In the genomic region with DNA sequence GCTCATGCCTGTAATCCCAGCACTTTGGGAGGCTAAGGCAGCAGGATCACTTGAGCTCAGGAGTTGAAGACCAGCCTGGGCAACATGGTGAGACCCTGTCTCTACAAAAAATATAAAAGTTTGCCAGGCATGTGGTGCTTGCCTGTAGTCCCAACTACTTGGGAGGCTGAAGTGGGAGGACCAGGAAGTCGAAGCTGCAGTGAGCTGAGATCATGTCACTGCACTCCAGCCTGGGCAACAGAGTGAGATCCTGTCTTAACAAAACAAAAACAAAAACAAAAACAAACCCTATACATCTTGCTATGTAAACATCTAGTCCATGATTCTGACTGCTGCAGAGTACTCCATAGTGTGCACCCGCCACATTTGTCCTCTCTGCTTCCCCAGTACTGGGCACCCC, we compare ENCODE assay signal across 3 cellular contexts.
TF ChIP-seq lines count a peak whose summit lies in the region.

No MANE protein-coding gene starts in this region.

TF ChIP-seq in A549, 52 proteins besides CTCF, POLR2A, EP300 and RAD21:
- no peak for TF ChIP-seq RCOR1 (IDR thresholded peaks at IDR 0.05; ENCODE audit: low read depth, low read length)
- no peak for TF ChIP-seq POLR2AphosphoS2 (conservative IDR thresholded peaks at IDR 0.05; ENCODE audit: low read length)
- 0 out of 2 replicates have a peak, but pooled peaks have one; percentile 5 for TF ChIP-seq JUNB (IDR thresholded peaks at IDR 0.05)
- no peak for TF ChIP-seq NR3C1 (IDR thresholded peaks at IDR 0.05)

TF ChIP-seq in HCT116, 20 proteins besides CTCF, POLR2A, EP300 and RAD21:
- no peak for TF ChIP-seq ELF1 (IDR thresholded peaks at IDR 0.05; ENCODE audit: borderline replicate concordance, low read depth)
- no peak for TF ChIP-seq CBX3 (IDR thresholded peaks at IDR 0.05; ENCODE audit: low read depth)
- TF ChIP-seq, protein P1, sequence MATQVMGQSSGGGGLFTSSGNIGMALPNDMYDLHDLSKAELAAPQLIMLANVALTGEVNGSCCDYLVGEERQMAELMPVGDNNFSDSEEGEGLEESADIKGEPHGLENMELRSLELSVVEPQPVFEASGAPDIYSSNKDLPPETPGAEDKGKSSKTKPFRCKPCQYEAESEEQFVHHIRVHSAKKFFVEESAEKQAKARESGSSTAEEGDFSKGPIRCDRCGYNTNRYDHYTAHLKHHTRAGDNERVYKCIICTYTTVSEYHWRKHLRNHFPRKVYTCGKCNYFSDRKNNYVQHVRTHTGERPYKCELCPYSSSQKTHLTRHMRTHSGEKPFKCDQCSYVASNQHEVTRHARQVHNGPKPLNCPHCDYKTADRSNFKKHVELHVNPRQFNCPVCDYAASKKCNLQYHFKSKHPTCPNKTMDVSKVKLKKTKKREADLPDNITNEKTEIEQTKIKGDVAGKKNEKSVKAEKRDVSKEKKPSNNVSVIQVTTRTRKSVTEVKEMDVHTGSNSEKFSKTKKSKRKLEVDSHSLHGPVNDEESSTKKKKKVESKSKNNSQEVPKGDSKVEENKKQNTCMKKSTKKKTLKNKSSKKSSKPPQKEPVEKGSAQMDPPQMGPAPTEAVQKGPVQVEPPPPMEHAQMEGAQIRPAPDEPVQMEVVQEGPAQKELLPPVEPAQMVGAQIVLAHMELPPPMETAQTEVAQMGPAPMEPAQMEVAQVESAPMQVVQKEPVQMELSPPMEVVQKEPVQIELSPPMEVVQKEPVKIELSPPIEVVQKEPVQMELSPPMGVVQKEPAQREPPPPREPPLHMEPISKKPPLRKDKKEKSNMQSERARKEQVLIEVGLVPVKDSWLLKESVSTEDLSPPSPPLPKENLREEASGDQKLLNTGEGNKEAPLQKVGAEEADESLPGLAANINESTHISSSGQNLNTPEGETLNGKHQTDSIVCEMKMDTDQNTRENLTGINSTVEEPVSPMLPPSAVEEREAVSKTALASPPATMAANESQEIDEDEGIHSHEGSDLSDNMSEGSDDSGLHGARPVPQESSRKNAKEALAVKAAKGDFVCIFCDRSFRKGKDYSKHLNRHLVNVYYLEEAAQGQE (IDR thresholded peaks at IDR 0.05; ENCODE audit: low read depth): no peak
- no peak for TF ChIP-seq SRF (IDR thresholded peaks at IDR 0.05; ENCODE audit: low read depth)
- no peak for TF ChIP-seq EZH2phosphoT487 (IDR thresholded peaks at IDR 0.05; ENCODE audit: borderline replicate concordance)
- TF ChIP-seq, protein P2, sequence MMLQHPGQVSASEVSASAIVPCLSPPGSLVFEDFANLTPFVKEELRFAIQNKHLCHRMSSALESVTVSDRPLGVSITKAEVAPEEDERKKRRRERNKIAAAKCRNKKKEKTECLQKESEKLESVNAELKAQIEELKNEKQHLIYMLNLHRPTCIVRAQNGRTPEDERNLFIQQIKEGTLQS (IDR thresholded peaks at IDR 0.05): no peak
- no peak for TF ChIP-seq SIN3A (IDR thresholded peaks at IDR 0.05; ENCODE audit: low read depth)
- TF ChIP-seq, protein P3, sequence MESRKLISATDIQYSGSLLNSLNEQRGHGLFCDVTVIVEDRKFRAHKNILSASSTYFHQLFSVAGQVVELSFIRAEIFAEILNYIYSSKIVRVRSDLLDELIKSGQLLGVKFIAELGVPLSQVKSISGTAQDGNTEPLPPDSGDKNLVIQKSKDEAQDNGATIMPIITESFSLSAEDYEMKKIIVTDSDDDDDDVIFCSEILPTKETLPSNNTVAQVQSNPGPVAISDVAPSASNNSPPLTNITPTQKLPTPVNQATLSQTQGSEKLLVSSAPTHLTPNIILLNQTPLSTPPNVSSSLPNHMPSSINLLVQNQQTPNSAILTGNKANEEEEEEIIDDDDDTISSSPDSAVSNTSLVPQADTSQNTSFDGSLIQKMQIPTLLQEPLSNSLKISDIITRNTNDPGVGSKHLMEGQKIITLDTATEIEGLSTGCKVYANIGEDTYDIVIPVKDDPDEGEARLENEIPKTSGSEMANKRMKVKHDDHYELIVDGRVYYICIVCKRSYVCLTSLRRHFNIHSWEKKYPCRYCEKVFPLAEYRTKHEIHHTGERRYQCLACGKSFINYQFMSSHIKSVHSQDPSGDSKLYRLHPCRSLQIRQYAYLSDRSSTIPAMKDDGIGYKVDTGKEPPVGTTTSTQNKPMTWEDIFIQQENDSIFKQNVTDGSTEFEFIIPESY (IDR thresholded peaks at IDR 0.05; ENCODE audit: extremely low read depth, insufficient replicate concordance, low read length): no peak
- TF ChIP-seq FOSL1 (IDR thresholded peaks at IDR 0.05; ENCODE audit: low read depth): no peak
- no peak for TF ChIP-seq JUND (IDR thresholded peaks at IDR 0.05)
- TF ChIP-seq EGR1 (IDR thresholded peaks at IDR 0.05; ENCODE audit: low read depth): no peak
- TF ChIP-seq ZFX (IDR thresholded peaks at IDR 0.05): no peak
- TF ChIP-seq SP1 (IDR thresholded peaks at IDR 0.05; ENCODE audit: low read depth): no peak
- TF ChIP-seq, protein P4, sequence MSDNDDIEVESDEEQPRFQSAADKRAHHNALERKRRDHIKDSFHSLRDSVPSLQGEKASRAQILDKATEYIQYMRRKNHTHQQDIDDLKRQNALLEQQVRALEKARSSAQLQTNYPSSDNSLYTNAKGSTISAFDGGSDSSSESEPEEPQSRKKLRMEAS (IDR thresholded peaks at IDR 0.05): no peak
- no peak for TF ChIP-seq TCF7L2 (IDR thresholded peaks at IDR 0.05; ENCODE audit: borderline replicate concordance, extremely low read depth, insufficient read depth, insufficient read length)
- TF ChIP-seq EZH2 (IDR thresholded peaks at IDR 0.05): no peak
- no peak for TF ChIP-seq POLR2AphosphoS5 (IDR thresholded peaks at IDR 0.05; ENCODE audit: low read depth, low read length)
- TF ChIP-seq ZNF274 (IDR thresholded peaks at IDR 0.05; ENCODE audit: low read depth, low read length): no peak
- TF ChIP-seq YY1 (IDR thresholded peaks at IDR 0.05; ENCODE audit: extremely low read depth, insufficient replicate concordance, low read depth, low read length): no peak

TF ChIP-seq in K562, 482 proteins besides CTCF, POLR2A, EP300 and RAD21:
- TF ChIP-seq MED1 (CRISPR knock-in tag; IDR thresholded peaks at IDR 0.05; ENCODE audit: borderline replicate concordance) (no peak), PYGO2 (tag; IDR thresholded peaks at IDR 0.05) (no peak), ZNF143 (CRISPR knock-in tag; IDR thresholded peaks at IDR 0.05) (no peak), ARID1B (IDR thresholded peaks at IDR 0.05) (no peak), CREM (IDR thresholded peaks at IDR 0.05; ENCODE audit: low read depth) (no peak), ZNF121 (CRISPR knock-in tag; conservative IDR thresholded peaks at IDR 0.05) (peak; percentile 56; the same call in 1 of the 2 replicates), ZNF699 (CRISPR knock-in tag; IDR thresholded peaks at IDR 0.05; ENCODE audit: insufficient replicate concordance) (no peak), HNRNPK (IDR thresholded peaks at IDR 0.05; ENCODE audit: low read depth, low read length, poor library complexity, severe bottlenecking) (no peak), EGR1 (conservative IDR thresholded peaks at IDR 0.05) (no peak)
